In the genomic region with DNA sequence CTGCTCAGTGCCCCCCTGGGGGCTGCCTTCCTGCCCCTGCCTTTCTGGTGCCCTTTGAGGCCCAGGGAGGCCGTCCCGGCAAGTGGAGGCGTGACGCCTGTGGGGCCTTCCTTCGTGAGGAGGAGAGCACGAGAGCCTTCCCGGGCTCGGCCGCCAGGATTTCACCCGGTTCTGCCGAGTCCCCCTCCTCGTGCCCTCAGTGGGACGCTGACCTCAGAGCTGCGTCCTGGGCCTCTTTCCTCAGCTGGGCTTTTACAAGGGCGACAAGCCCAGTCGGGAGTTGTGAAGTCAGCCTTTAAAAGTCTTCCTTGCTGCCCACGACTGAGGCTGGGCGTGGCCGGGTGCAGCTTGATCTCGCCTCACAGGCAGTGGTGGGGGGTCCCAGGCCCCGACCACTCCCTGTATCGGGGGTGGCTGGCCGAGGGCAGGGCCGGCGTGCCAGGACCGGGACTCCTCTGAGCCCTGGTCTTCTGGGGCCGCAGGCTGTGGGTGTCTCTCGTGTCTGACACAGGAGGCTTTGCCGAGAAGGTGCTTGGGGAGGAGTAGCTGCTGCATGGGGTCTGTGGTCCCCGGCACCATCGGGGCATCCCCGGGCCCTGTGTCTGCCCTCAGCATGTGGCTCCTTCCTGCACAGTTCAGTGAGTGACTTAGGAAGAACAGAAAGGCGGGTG, we compare ENCODE assay signal across 1 cellular context.
TF ChIP-seq lines count a peak whose summit lies in the region.

No MANE protein-coding gene starts in this region.

TF ChIP-seq in GM23338, 12 proteins besides CTCF, POLR2A, EP300 and RAD21 (continued from another document):
- no peak for TF ChIP-seq ZNF462 (CRISPR knock-in tag; IDR thresholded peaks at IDR 0.05)
- TF ChIP-seq ETS1 (IDR thresholded peaks at IDR 0.05): no peak
- no peak for TF ChIP-seq ZNF114 (CRISPR knock-in tag; IDR thresholded peaks at IDR 0.05)
- no peak for TF ChIP-seq EZH2phosphoT487 (IDR thresholded peaks at IDR 0.05; ENCODE audit: unreplicated experiment)
- TF ChIP-seq EZH2 (IDR thresholded peaks at IDR 0.05; ENCODE audit: low read depth, unreplicated experiment): no peak
- TF ChIP-seq NANOG (IDR thresholded peaks at IDR 0.05; ENCODE audit: borderline replicate concordance): no peak
TF ChIP-seq in GM23338: peak in this region for 0.
